ENCODE assay signal across 11 cellular contexts in genomic region chr9:127959841-127960409, GRCh38. TPM values are rescaled to one million over a fixed set of nuclear protein-coding genes. Genes with fewer than 3 reads are reported as not detected.
DNase-seq lines count a peak whose midpoint lies in the region; TF ChIP-seq lines count a peak whose summit lies in the region.
"Had no signal": no experiment of that assay in that cellular context is flagged by ENCODE, and none has a peak within 500 bp of the region (broad histone marks: within the 10 kb centered on the region; RNA-seq: fewer than 3 reads in every experiment).

No MANE protein-coding gene starts in this region.

- intact Hi-C loops in activated T-helper 2 cell treated with anti-CD3 and anti-CD28 coated beads, Interferon-gamma antibody, Interleukin-2, Interleukin-4, amounts not matched to agents 10 μg/mL and 5 μg/mL and 100 μg/mL, durations not matched to agents 14 hours and 24 hours and 36 hours (cut with micrococcal nuclease): no loop called here
- intact Hi-C loops in stomach (cut with DNase I; ENCODE audit: low total_unique reads): no loop called here

- H3K4me1 ChIP-seq in stomach: peaks cover 56 to 90% (median 71%) of the 10 kb centered on the region in 4 donors

- peaks cover 74% of the 10 kb centered on the region for H3K36me3 Mint-ChIP-seq in T-helper 2 cell treated with Interferon-gamma antibody and Interleukin-4, amounts not matched to agents 5 μg/mL and 100 μg/mL, for 36 hours (ENCODE audit: low read depth)
- peaks cover 48% of the 10 kb centered on the region for H3K36me3 Mint-ChIP-seq in activated T-helper 2 cell treated with anti-CD3 and anti-CD28 coated beads, Interferon-gamma antibody, Interleukin-2, Interleukin-4, amounts not matched to agents 10 μg/mL and 5 μg/mL and 100 μg/mL, durations not matched to agents 14 hours and 24 hours and 36 hours (ENCODE audit: low read depth)
- H3K36me3 Mint-ChIP-seq: natural killer cell treated with Interleukin-12 subunit alpha and Interleukin-12 subunit beta and Interleukin-15 and Interleukin-18, amount 100 ng/mL, for 72 hours had no signal

- no peak for DNase-seq in T-helper 2 cell treated with Interferon-gamma antibody and Interleukin-4, amounts not matched to agents 5 μg/mL and 100 μg/mL, for 36 hours (ENCODE audit: low spot score)
- DNase-seq in T-helper 2 cell: no peak
- no peak for DNase-seq in activated T-helper 2 cell treated with anti-CD3 and anti-CD28 coated beads, Interferon-gamma antibody, Interleukin-2, Interleukin-4, amounts not matched to agents 10 μg/mL and 5 μg/mL and 100 μg/mL, durations not matched to agents 14 hours and 24 hours and 36 hours (ENCODE audit: low spot score)
- DNase-seq in stomach: no peak
- DNase-seq in NCI-H2107 (lab: John Stamatoyannopoulos, UW): no peak
- DNase-seq in KG1 (lab: John Stamatoyannopoulos, UW): no peak
- no peak for DNase-seq in NOMO-1 (lab: John Stamatoyannopoulos, UW; ENCODE audit: unreplicated experiment in 2 of 2)
- DNase-seq: GF-D8, NCI-H82 had no signal

- no peak for TF ChIP-seq POLR2A in stomach (IDR thresholded peaks at IDR 0.05)

- H3K27ac Mint-ChIP-seq in T-helper 2 cell treated with Interferon-gamma antibody and Interleukin-4, amounts not matched to agents 5 μg/mL and 100 μg/mL, for 36 hours: peak overlapping the region; percentile 39
- peak overlapping the region; percentile 51 for H3K27ac Mint-ChIP-seq in activated T-helper 2 cell treated with anti-CD3 and anti-CD28 coated beads, Interferon-gamma antibody, Interleukin-2, Interleukin-4, amounts not matched to agents 10 μg/mL and 5 μg/mL and 100 μg/mL, durations not matched to agents 14 hours and 24 hours and 36 hours

- H3K27ac ChIP-seq in layer of hippocampus (ENCODE audit: low read depth, low read length) (peak overlapping the region; percentile 66), stomach (peak overlapping the region; percentile 12 to 99 (median 94))

- H3K9me3 ChIP-seq in stomach: no peaks in the 10 kb centered on the region

- no peak for TF ChIP-seq EP300 in stomach (IDR thresholded peaks at IDR 0.05)

- H3K27me3 ChIP-seq in layer of hippocampus (ENCODE audit: control insufficient read depth, insufficient read depth, low read length) (no peaks in the 10 kb centered on the region), stomach (no peaks in the 10 kb centered on the region)

- peaks cover 0 to 7% (median 0%) of the 10 kb centered on the region in 4 donors for H3K36me3 ChIP-seq in stomach

- TF ChIP-seq CTCF in stomach (IDR thresholded peaks at IDR 0.05): no peak

- WGBS in stomach, 5 donors: 85 to 92% (median 85%) methylated on average over 2 of the region's 2 CpGs

- H3K9me3 Mint-ChIP-seq in T-helper 2 cell treated with Interferon-gamma antibody and Interleukin-4, amounts not matched to agents 5 μg/mL and 100 μg/mL, for 36 hours: no peaks in the 10 kb centered on the region
- H3K9me3 Mint-ChIP-seq in activated T-helper 2 cell treated with anti-CD3 and anti-CD28 coated beads, Interferon-gamma antibody, Interleukin-2, Interleukin-4, amounts not matched to agents 10 μg/mL and 5 μg/mL and 100 μg/mL, durations not matched to agents 14 hours and 24 hours and 36 hours: no peaks in the 10 kb centered on the region
- H3K9me3 Mint-ChIP-seq: natural killer cell treated with Interleukin-12 subunit alpha and Interleukin-12 subunit beta and Interleukin-15 and Interleukin-18, amount 100 ng/mL, for 72 hours had no signal

- no peaks in the 10 kb centered on the region for H3K27me3 Mint-ChIP-seq in T-helper 2 cell treated with Interferon-gamma antibody and Interleukin-4, amounts not matched to agents 5 μg/mL and 100 μg/mL, for 36 hours (ENCODE audit: low read depth)
- no peaks in the 10 kb centered on the region for H3K27me3 Mint-ChIP-seq in activated T-helper 2 cell treated with anti-CD3 and anti-CD28 coated beads, Interferon-gamma antibody, Interleukin-2, Interleukin-4, amounts not matched to agents 10 μg/mL and 5 μg/mL and 100 μg/mL, durations not matched to agents 14 hours and 24 hours and 36 hours (ENCODE audit: low read depth)
- H3K27me3 Mint-ChIP-seq: natural killer cell treated with Interleukin-12 subunit alpha and Interleukin-12 subunit beta and Interleukin-15 and Interleukin-18, amount 100 ng/mL, for 72 hours had no signal

- peaks cover 75% of the 10 kb centered on the region for H3K4me1 Mint-ChIP-seq in T-helper 2 cell treated with Interferon-gamma antibody and Interleukin-4, amounts not matched to agents 5 μg/mL and 100 μg/mL, for 36 hours (ENCODE audit: low read depth)
- H3K4me1 Mint-ChIP-seq in activated T-helper 2 cell treated with anti-CD3 and anti-CD28 coated beads, Interferon-gamma antibody, Interleukin-2, Interleukin-4, amounts not matched to agents 10 μg/mL and 5 μg/mL and 100 μg/mL, durations not matched to agents 14 hours and 24 hours and 36 hours (ENCODE audit: low read depth): peaks cover 69% of the 10 kb centered on the region

- no peak overlapping the region for H3K4me3 ChIP-seq in stomach

- H3K4me3 Mint-ChIP-seq in T-helper 2 cell treated with Interferon-gamma antibody and Interleukin-4, amounts not matched to agents 5 μg/mL and 100 μg/mL, for 36 hours: peak overlapping the region; percentile 2
- H3K4me3 Mint-ChIP-seq in activated T-helper 2 cell treated with anti-CD3 and anti-CD28 coated beads, Interferon-gamma antibody, Interleukin-2, Interleukin-4, amounts not matched to agents 10 μg/mL and 5 μg/mL and 100 μg/mL, durations not matched to agents 14 hours and 24 hours and 36 hours (ENCODE audit: low read depth): no peak overlapping the region
- H3K4me3 Mint-ChIP-seq: natural killer cell treated with Interleukin-12 subunit alpha and Interleukin-12 subunit beta and Interleukin-15 and Interleukin-18, amount 100 ng/mL, for 72 hours had no signal

RNA-seq across cellular contexts. Expression of gene EEIG1, which starts 20.9 kb away (rescaled TPM):
- 43.8 and 53.3 TPM in 2 replicates for total RNA-seq in activated T-helper 2 cell treated with anti-CD3 and anti-CD28 coated beads, Interferon-gamma antibody, Interleukin-2, Interleukin-4, amounts not matched to agents 10 μg/mL and 5 μg/mL and 100 μg/mL, durations not matched to agents 14 hours and 24 hours and 36 hours
- total RNA-seq in stomach: 100 to 1,000 TPM in 2 of 5 donors, 10 to 100 TPM in 3; 26.3 to 406 (median 83.4) TPM
- polyA plus RNA-seq in stomach: 100 to 1,000 TPM in 1 of 3 donors, 10 to 100 TPM in 2; 24.4 to 118 (median 38.5) TPM

RNA-seq across cellular contexts. Expression of gene DPM2, which starts 22.3 kb away (rescaled TPM):
- 55.7 and 57.4 TPM in 2 replicates for total RNA-seq in activated T-helper 2 cell treated with anti-CD3 and anti-CD28 coated beads, Interferon-gamma antibody, Interleukin-2, Interleukin-4, amounts not matched to agents 10 μg/mL and 5 μg/mL and 100 μg/mL, durations not matched to agents 14 hours and 24 hours and 36 hours
- total RNA-seq in stomach: 10 to 100 TPM in 4 of 5 donors, 1 to 10 TPM in 1; 1.7 to 98.2 (median 55.4) TPM
- polyA plus RNA-seq in stomach: 10 to 100 TPM; 27.0 to 38.0 (median 32.5) TPM

RNA-seq across cellular contexts. Expression of gene PIP5KL1, which starts 29.3 kb away (rescaled TPM):
- total RNA-seq in activated T-helper 2 cell treated with anti-CD3 and anti-CD28 coated beads, Interferon-gamma antibody, Interleukin-2, Interleukin-4, amounts not matched to agents 10 μg/mL and 5 μg/mL and 100 μg/mL, durations not matched to agents 14 hours and 24 hours and 36 hours: 1.4 and 3.4 TPM in 2 replicates
- total RNA-seq in stomach: 10 to 100 TPM in 3 of 5 donors, under 1 TPM in 1, not detected in 1; 0.55 to 98.0 (median 19.1) TPM
- polyA plus RNA-seq in stomach: 1 to 10 TPM in 2 of 3 donors, under 1 TPM in 1; 0.50 to 3.3 (median 2.3) TPM

RNA-seq across cellular contexts. Expression of gene ST6GALNAC4, which starts 43.1 kb away (rescaled TPM):
- 25.6 and 28.7 TPM in 2 replicates for total RNA-seq in activated T-helper 2 cell treated with anti-CD3 and anti-CD28 coated beads, Interferon-gamma antibody, Interleukin-2, Interleukin-4, amounts not matched to agents 10 μg/mL and 5 μg/mL and 100 μg/mL, durations not matched to agents 14 hours and 24 hours and 36 hours
- total RNA-seq in stomach: 10 to 100 TPM in 3 of 5 donors, 1 to 10 TPM in 2; 3.7 to 33.6 (median 14.5) TPM
- polyA plus RNA-seq in stomach: 10 to 100 TPM; 10.5 to 14.2 (median 11.8) TPM
